Comparison of ENCODE assay signal across 2 cellular contexts in genomic region chr21:17607684-17608083, GRCh38.
TF ChIP-seq lines count a peak whose summit lies in the region.

No MANE protein-coding gene starts in this region.

TF ChIP-seq in HEK293, 187 proteins besides CTCF, POLR2A, EP300 and RAD21:
- TF ChIP-seq ZNF366 (tag by site-specific recombination; conservative IDR thresholded peaks at IDR 0.05) (no peak), TRIM28 (IDR thresholded peaks at IDR 0.05; ENCODE audit: borderline replicate concordance, low read length) (peak; percentile 85; the same call in 1 of the 2 replicates), FEZF1 (tag by site-specific recombination; IDR thresholded peaks at IDR 0.05) (0 out of 2 replicates have a peak, but pooled peaks have one; percentile 17), ZNF155 (tag by site-specific recombination; IDR thresholded peaks at IDR 0.05) (no peak), ZBTB6 (tag by site-specific recombination; IDR thresholded peaks at IDR 0.05) (no peak), ZSCAN30 (tag by site-specific recombination; IDR thresholded peaks at IDR 0.05) (peak; percentile 71; the same call in 1 of the 2 replicates), TCF7L2 (IDR thresholded peaks at IDR 0.05; ENCODE audit: borderline replicate concordance, low read depth, low read length) (no peak), ZNF16 (tag by site-specific recombination; IDR thresholded peaks at IDR 0.05; ENCODE audit: low read depth) (no peak), ZNF26 (tag by site-specific recombination; IDR thresholded peaks at IDR 0.05) (no peak), ZNF658 (tag by site-specific recombination; IDR thresholded peaks at IDR 0.05) (no peak), ZNF24 (tag by site-specific recombination; IDR thresholded peaks at IDR 0.05) (no peak), PRDM10 (tag by site-specific recombination; IDR thresholded peaks at IDR 0.05) (no peak), GLIS2 (tag by site-specific recombination; IDR thresholded peaks at IDR 0.05) (no peak), ZNF777 (tag by site-specific recombination; IDR thresholded peaks at IDR 0.05; ENCODE audit: borderline replicate concordance) (no peak), OSR2 (tag by site-specific recombination; IDR thresholded peaks at IDR 0.05) (peak; percentile 21; the same call in 1 of the 2 replicates), ZNF324 (tag by site-specific recombination; IDR thresholded peaks at IDR 0.05) (no peak), ZSCAN23 (tag by site-specific recombination; IDR thresholded peaks at IDR 0.05) (no peak), ZSCAN16 (tag by site-specific recombination; IDR thresholded peaks at IDR 0.05) (no peak), ZNF664 (tag by site-specific recombination; IDR thresholded peaks at IDR 0.05) (no peak), ZNF488 (tag by site-specific recombination; IDR thresholded peaks at IDR 0.05) (no peak)

TF ChIP-seq in SK-N-SH, 30 proteins besides CTCF, POLR2A, EP300 and RAD21:
- TF ChIP-seq ELF1 (IDR thresholded peaks at IDR 0.05) (no peak), FOXM1 (IDR thresholded peaks at IDR 0.05; ENCODE audit: low read depth) (no peak), YY1 (IDR thresholded peaks at IDR 0.05; ENCODE audit: low read depth) (no peak), MXI1 (IDR thresholded peaks at IDR 0.05; ENCODE audit: low read depth, low read length) (no peak), SIN3A (IDR thresholded peaks at IDR 0.05; ENCODE audit: borderline replicate concordance, low read depth, low read length) (no peak)
